ENCODE assay signal across 8 cellular contexts in genomic region chr6:169253745-169254238, GRCh38. TPM values are rescaled to one million over a fixed set of nuclear protein-coding genes. Genes with fewer than 3 reads are reported as not detected.
DNase-seq lines count a peak whose midpoint lies in the region; ATAC-seq, FAIRE-seq and TF ChIP-seq lines count a peak whose summit lies in the region.

Gene THBS2, minus strand, starts transcription at chr6:169253846. Its CDS starts 3,062 bp downstream, at chr6:169250784.

- H4K20me1 ChIP-seq in GM23338 (replicated peaks; ENCODE audit: insufficient read depth): no peaks in the 10 kb centered on the region

- peak within 1 kb of the TSS; percentile 18 for H3K9ac ChIP-seq in skeletal muscle satellite cell (ENCODE audit: low read depth, low read length)

- H3K9me3 Mint-ChIP-seq in GM23338 (peaks cover 15% of the 10 kb centered on the region; the same call in 2 of the 3 replicates), immature natural killer cell (no peaks in the 10 kb centered on the region)
- no peaks in the 10 kb centered on the region for H3K9me3 Mint-ChIP-seq in T-helper 2 cell treated with Interferon-gamma antibody and Interleukin-4, amounts not matched to agents 5 μg/mL and 100 μg/mL, for 36 hours

- FAIRE-seq in GM12891 (lab: Jason Lieb, UNC): no peak

- H3K4me1 ChIP-seq in GM23338 (ENCODE audit: insufficient read depth): peaks cover 40% of the 10 kb centered on the region
- H3K4me1 ChIP-seq in skeletal muscle satellite cell (ENCODE audit: control insufficient read depth, insufficient read depth, low read length): peaks cover 11% of the 10 kb centered on the region

- H3K4me2 ChIP-seq in GM23338 (peak within 1 kb of the TSS; percentile 79), skeletal muscle satellite cell (ENCODE audit: low read length) (peak within 1 kb of the TSS; percentile 72)

- peaks cover 55% of the 10 kb centered on the region for H3K4me1 Mint-ChIP-seq in GM23338
- H3K4me1 Mint-ChIP-seq in immature natural killer cell: peaks cover 12 to 16% of the 10 kb centered on the region in 2 donors
- H3K4me1 Mint-ChIP-seq in T-helper 2 cell treated with Interferon-gamma antibody and Interleukin-4, amounts not matched to agents 5 μg/mL and 100 μg/mL, for 36 hours (ENCODE audit: low read depth): peaks cover 3% of the 10 kb centered on the region

- H3K9me3 ChIP-seq in skeletal muscle satellite cell (replicated peaks; ENCODE audit: low read length): no peaks in the 10 kb centered on the region

- in situ Hi-C loops in brain microvascular endothelial cell (cut with HindIII; ENCODE audit: low pct_ligation_motif_present, low sequenced_read_pairs): no loop called here

- DNase-seq in GM23338 (ENCODE audit: low spot score) (peak; percentile 56), brain microvascular endothelial cell (peak; percentile 90), immature natural killer cell (no peak), GM12891 (ENCODE audit: insufficient read length, low spot score) (no peak), NCI-H2227 treated with DMSO at 0.1 percent for 48 hours (lab: John Stamatoyannopoulos, UW) (no peak)
- no peak for DNase-seq in T-helper 2 cell treated with Interferon-gamma antibody and Interleukin-4, amounts not matched to agents 5 μg/mL and 100 μg/mL, for 36 hours (ENCODE audit: low spot score)

- H3K36me3 Mint-ChIP-seq in GM23338 (ENCODE audit: low read depth) (peaks cover 17% of the 10 kb centered on the region), immature natural killer cell (no peaks in the 10 kb centered on the region)
- H3K36me3 Mint-ChIP-seq in T-helper 2 cell treated with Interferon-gamma antibody and Interleukin-4, amounts not matched to agents 5 μg/mL and 100 μg/mL, for 36 hours (ENCODE audit: low read depth): no peaks in the 10 kb centered on the region

- peak within 1 kb of the TSS; percentile 68; the same call in 1 of the 2 replicates for H2AFZ ChIP-seq in GM23338

- ATAC-seq in GM23338: peak; percentile 34
- ATAC-seq in GM18502 (IDR thresholded peaks at IDR 0.05; ENCODE audit: poor library complexity, unreplicated experiment): no peak

- H3K27me3 Mint-ChIP-seq in GM23338 (ENCODE audit: insufficient read depth, low read depth, poor library complexity): peaks cover 22% of the 10 kb centered on the region
- H3K27me3 Mint-ChIP-seq in immature natural killer cell (ENCODE audit: low read depth in 3 of 3): peaks cover 15 to 38% (median 26%) of the 10 kb centered on the region in 3 donors
- peaks cover 62% of the 10 kb centered on the region for H3K27me3 Mint-ChIP-seq in T-helper 2 cell treated with Interferon-gamma antibody and Interleukin-4, amounts not matched to agents 5 μg/mL and 100 μg/mL, for 36 hours (ENCODE audit: low read depth)

- H3K4me3 Mint-ChIP-seq in GM23338 (peak within 1 kb of the TSS; percentile 75), immature natural killer cell (peak within 1 kb of the TSS in 3 of 5 donors; percentile 5 to 53 (median 6))
- no peak within 1 kb of the TSS for H3K4me3 Mint-ChIP-seq in T-helper 2 cell treated with Interferon-gamma antibody and Interleukin-4, amounts not matched to agents 5 μg/mL and 100 μg/mL, for 36 hours

- TF ChIP-seq POLR2A in GM12891 (IDR thresholded peaks at IDR 0.05; ENCODE audit: low read depth, low read length): no peak

- no peaks in the 10 kb centered on the region for H3K36me3 ChIP-seq in GM23338 (ENCODE audit: insufficient read depth)
- peaks cover 19% of the 10 kb centered on the region for H3K36me3 ChIP-seq in brain microvascular endothelial cell (replicated peaks)
- H3K36me3 ChIP-seq in skeletal muscle satellite cell (ENCODE audit: insufficient read depth, low read length): no peaks in the 10 kb centered on the region

- peaks cover 9% of the 10 kb centered on the region for H3K79me2 ChIP-seq in GM23338 (replicated peaks; ENCODE audit: insufficient read depth)

- peaks cover 15% of the 10 kb centered on the region; the same call in 1 of the 2 replicates for H3K27me3 ChIP-seq in GM23338 (ENCODE audit: insufficient read depth)
- no peaks in the 10 kb centered on the region for H3K27me3 ChIP-seq in brain microvascular endothelial cell (replicated peaks)
- H3K27me3 ChIP-seq in skeletal muscle satellite cell (ENCODE audit: control insufficient read depth, insufficient read depth, low read length): peaks cover 3% of the 10 kb centered on the region

- TF ChIP-seq CTCF in GM23338 (conservative IDR thresholded peaks at IDR 0.05; ENCODE audit: low read depth in 2 of 2) (no peak), brain microvascular endothelial cell (IDR thresholded peaks at IDR 0.05; ENCODE audit: low read depth, low read length, missing control alignments) (no peak)

- H3K27ac Mint-ChIP-seq in GM23338 (peak within 1 kb of the TSS; percentile 74; the same call in 1 of the 2 replicates), immature natural killer cell (no peak within 1 kb of the TSS)
- H3K27ac Mint-ChIP-seq in T-helper 2 cell treated with Interferon-gamma antibody and Interleukin-4, amounts not matched to agents 5 μg/mL and 100 μg/mL, for 36 hours: no peak within 1 kb of the TSS

- H3K9me2 ChIP-seq in GM23338 (ENCODE audit: insufficient read depth): 0 out of 2 replicates have a peak, but pooled peaks cover 5% of the 10 kb centered on the region

- H3K27ac ChIP-seq in GM23338 (ENCODE audit: low read depth) (no peak within 1 kb of the TSS), brain microvascular endothelial cell (peak within 1 kb of the TSS; percentile 53)

- peak within 1 kb of the TSS; percentile 54 for H3K4me3 ChIP-seq in GM23338
- peak within 1 kb of the TSS; percentile 87 for H3K4me3 ChIP-seq in brain microvascular endothelial cell (ENCODE audit: low read depth, low read length)
- H3K4me3 ChIP-seq in skeletal muscle satellite cell (ENCODE audit: low read length): peak within 1 kb of the TSS; percentile 64

- peaks cover 6% of the 10 kb centered on the region for H3F3A ChIP-seq in GM23338 (replicated peaks; ENCODE audit: low read depth)

TF ChIP-seq in GM23338, 12 proteins besides CTCF, POLR2A, EP300 and RAD21 (continues in another document):
- TF ChIP-seq REST (IDR thresholded peaks at IDR 0.05; ENCODE audit: unreplicated experiment) (no peak), POLR2AphosphoS5 (IDR thresholded peaks at IDR 0.05; ENCODE audit: low read depth) (no peak), ZNF331 (CRISPR knock-in tag; IDR thresholded peaks at IDR 0.05; ENCODE audit: low read depth) (no peak)

TF ChIP-seq in GM12891, 5 proteins besides CTCF, POLR2A, EP300 and RAD21:
- no peak for TF ChIP-seq POU2F2 (IDR thresholded peaks at IDR 0.05; ENCODE audit: low read depth, low read length)
- no peak for TF ChIP-seq PAX5 (IDR thresholded peaks at IDR 0.05; ENCODE audit: insufficient read depth, low read length, severe bottlenecking)
- no peak for TF ChIP-seq POLR2AphosphoS5 (IDR thresholded peaks at IDR 0.05; ENCODE audit: low read depth, low read length)
- no peak for TF ChIP-seq TAF1 (IDR thresholded peaks at IDR 0.05; ENCODE audit: low read depth, low read length)
- no peak for TF ChIP-seq SPI1 (IDR thresholded peaks at IDR 0.05; ENCODE audit: low read depth, low read length)

RNA-seq across cellular contexts. Expression of gene THBS2, which starts in this region (rescaled TPM):
- 40.7 and 44.7 TPM in 2 replicates for total RNA-seq in GM23338 (2014; rRNA removed; shearing (Covaris generic))
- 7.8 and 7.9 TPM in 2 replicates for polyA plus RNA-seq in GM23338 (2016; fragmentation: Nextera tagmentation; extraction: Ambion mirVana)
- polyA plus RNA-seq in immature natural killer cell: under 1 TPM in 2 of 3 donors, not detected in 1; 0.06 to 0.11 TPM
- total RNA-seq in skeletal muscle satellite cell (2012; rRNA removed): 73.8 and 79.5 TPM in 2 replicates
- polyA plus RNA-seq in GM12891 (2012; ENCODE audit: low read depth, missing spikeins): 0.12 TPM

Comparison
In these comparisons a context has a peak if more than half of its experiments do, and no peak if none do; other contexts are left out.
1. DNase-seq: peak in GM23338 (single experiment) and brain microvascular endothelial cell (single experiment); none in immature natural killer cell (0 of 3), GM12891 (single experiment), NCI-H2227 treated with DMSO at 0.1 percent for 48 hours (single experiment) and T-helper 2 cell treated with Interferon-gamma antibody and Interleukin-4, amounts not matched to agents 5 μg/mL and 100 μg/mL, for 36 hours (single experiment).
2. Peak in every context shown above with its lines, with median percentiles within 50 percentile points of each other: H3K4me3 ChIP-seq.